Comparison of ENCODE assay signal across 18 cellular contexts in the genomic region with DNA sequence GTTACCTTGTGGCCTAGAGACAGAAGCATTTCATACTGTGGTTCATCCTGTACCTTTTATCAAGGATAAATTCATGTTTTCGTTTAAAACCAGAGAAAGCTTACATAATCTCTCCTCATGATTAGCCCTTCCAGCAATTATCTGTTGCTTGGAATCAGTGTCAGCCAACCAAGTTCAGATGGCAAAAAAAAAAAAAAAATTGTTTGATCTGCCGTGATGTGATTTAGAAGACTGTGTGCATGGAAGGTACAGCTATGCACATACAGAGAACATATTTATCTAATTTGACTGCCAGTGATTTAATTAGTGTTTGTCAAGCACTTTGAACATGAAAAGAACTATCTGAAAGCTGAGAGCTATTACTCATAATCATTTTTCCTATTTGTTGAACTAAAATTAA.
"Had no signal": no experiment of that assay in that cellular context is flagged by ENCODE, and none has a peak within 500 bp of the region (broad histone marks: within the 10 kb centered on the region; RNA-seq: fewer than 3 reads in every experiment).

No MANE protein-coding gene starts in this region.

- H3K4me1 Mint-ChIP-seq: nephron progenitor cell; stimulated activated memory B cell treated with anti-CD40 and anti-IgM and Interleukin-4, amounts not matched to agents 10 μg/mL and 1 μg/mL and 100 μg/mL, for 72 hours had no signal

- H3K4me1 ChIP-seq: esophagus muscularis mucosa, gastrocnemius medialis, parathyroid adenoma, spleen, tibial nerve had no signal

- H3K36me3 Mint-ChIP-seq: stimulated activated memory B cell treated with anti-CD40 and anti-IgM and Interleukin-4, amounts not matched to agents 10 μg/mL and 1 μg/mL and 100 μg/mL, for 72 hours had no signal

- H3K79me2 ChIP-seq: parathyroid adenoma had no signal

- H3K27me3 ChIP-seq: esophagus muscularis mucosa, gastrocnemius medialis, heart right ventricle, spleen, testis, tibial nerve had no signal

- H3K4me3 Mint-ChIP-seq: naive thymus-derived CD4-positive, alpha-beta T cell; nephron progenitor cell; stimulated activated memory B cell treated with anti-CD40 and anti-IgM and Interleukin-4, amounts not matched to agents 10 μg/mL and 1 μg/mL and 100 μg/mL, for 72 hours; stimulated activated naive CD8-positive, alpha-beta T cell treated with anti-CD3 and anti-CD28 coated beads, Interleukin-15, Interleukin-2, amounts not matched to agents 100 ng/mL and 50 ng/mL, for 24 hours had no signal

- H3K27me3 Mint-ChIP-seq: naive thymus-derived CD4-positive, alpha-beta T cell; stimulated activated memory B cell treated with anti-CD40 and anti-IgM and Interleukin-4, amounts not matched to agents 10 μg/mL and 1 μg/mL and 100 μg/mL, for 72 hours; stimulated activated naive CD8-positive, alpha-beta T cell treated with anti-CD3 and anti-CD28 coated beads, Interleukin-15, Interleukin-2, amounts not matched to agents 100 ng/mL and 50 ng/mL, for 24 hours had no signal

- H3K9me3 Mint-ChIP-seq: nephron progenitor cell; stimulated activated memory B cell treated with anti-CD40 and anti-IgM and Interleukin-4, amounts not matched to agents 10 μg/mL and 1 μg/mL and 100 μg/mL, for 72 hours had no signal

- H3K27ac Mint-ChIP-seq: naive thymus-derived CD4-positive, alpha-beta T cell; nephron progenitor cell; stimulated activated memory B cell treated with anti-CD40 and anti-IgM and Interleukin-4, amounts not matched to agents 10 μg/mL and 1 μg/mL and 100 μg/mL, for 72 hours had no signal

- H3K27ac ChIP-seq: epithelial cell of prostate, esophagus muscularis mucosa, gastrocnemius medialis, heart right ventricle, parathyroid adenoma, spleen, tibial nerve had no signal

- DNase-seq: effector memory CD4-positive, alpha-beta T cell; gastrocnemius medialis; heart right ventricle; islet precursor cell; mammary epithelial cell; naive thymus-derived CD4-positive, alpha-beta T cell; nephron progenitor cell; spleen; stimulated activated CD4-positive, alpha-beta T cell treated with anti-CD3 and anti-CD28 coated beads, Interleukin-15, amount 100 ng/mL, for 24 hours; stimulated activated CD4-positive, alpha-beta T cell treated with anti-CD3 and anti-CD28 coated beads, Interleukin-1b, Interleukin-23, amount 100 ng/mL, for 48 hours; stimulated activated CD4-positive, alpha-beta T cell treated with anti-CD3 and anti-CD28 coated beads, Interleukin-4, amount 100 ng/mL, for 24 hours; testis had no signal

- H3K4me3 ChIP-seq: esophagus muscularis mucosa, gastrocnemius medialis, heart right ventricle, spleen, testis, tibial nerve had no signal

- H3K9me3 ChIP-seq: esophagus muscularis mucosa, gastrocnemius medialis, heart right ventricle, spleen, testis, tibial nerve had no signal

- H3K36me3 ChIP-seq: esophagus muscularis mucosa, gastrocnemius medialis, heart right ventricle, spleen, tibial nerve had no signal

- H3K9ac ChIP-seq: parathyroid adenoma had no signal

- H2AFZ ChIP-seq: parathyroid adenoma had no signal
